ENCODE assay signal across 16 cellular contexts in the genomic region with DNA sequence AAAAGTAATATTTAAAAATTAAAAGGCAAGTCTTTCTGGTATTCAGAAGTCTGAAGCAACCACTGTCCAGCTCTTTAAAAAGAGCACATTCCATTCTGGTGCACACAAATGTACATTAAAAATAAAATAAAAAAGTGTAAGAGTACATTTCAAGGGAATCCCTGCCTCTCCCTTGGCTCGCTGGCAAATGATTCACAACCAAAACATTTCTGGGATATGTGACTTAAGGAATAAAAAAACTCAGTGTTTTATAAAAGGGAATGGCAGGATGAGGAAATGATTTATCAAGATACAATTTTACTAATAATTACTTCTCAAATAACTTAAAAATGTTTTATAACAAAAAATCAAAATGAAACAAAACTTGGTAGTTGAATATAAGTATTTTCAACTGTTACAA. TPM values are rescaled to one million over a fixed set of nuclear protein-coding genes. Genes with fewer than 3 reads are reported as not detected.
DNase-seq lines count a peak whose midpoint lies in the region; ATAC-seq, FAIRE-seq and TF ChIP-seq lines count a peak whose summit lies in the region.
"Had no signal": no experiment of that assay in that cellular context is flagged by ENCODE, and none has a peak within 500 bp of the region (broad histone marks: within the 10 kb centered on the region; RNA-seq: fewer than 3 reads in every experiment).

No MANE protein-coding gene starts in this region.

- intact Hi-C loops in IMR-90 (cut with micrococcal nuclease): loop anchor here (1.0 kb wide), 1 partner anchor 19 kb away; no protein-coding TSS in a partner anchor

- TF ChIP-seq CTCF in IMR-90 (conservative IDR thresholded peaks at IDR 0.05; ENCODE audit: low read depth, low read length): no peak
- TF ChIP-seq CTCF in fibroblast of the aortic adventitia (IDR thresholded peaks at IDR 0.05; ENCODE audit: insufficient read depth, low read length): no peak

- H3K14ac ChIP-seq in IMR-90 (replicated peaks; ENCODE audit: low read depth, low read length): no peak overlapping the region

- POLR2A ChIA-PET in IMR-90 (lab: Charles Lee; ENCODE audit: unreplicated experiment): interaction anchor here (0.6 to 1.0 kb wide), 2 partner anchors 23 to 25 kb away, joined by 3 read pairs; no protein-coding TSS in a partner anchor

- no peak for TF ChIP-seq RAD21 in IMR-90 (IDR thresholded peaks at IDR 0.05; ENCODE audit: low read length)

- TF ChIP-seq POLR2A in IMR-90 (IDR thresholded peaks at IDR 0.05; ENCODE audit: low read depth, low read length) (no peak), erythroblast (IDR thresholded peaks at IDR 0.05; ENCODE audit: low read length) (no peak)

- no peak overlapping the region for H2BK120ac ChIP-seq in IMR-90 (ENCODE audit: low read depth, low read length)

- H4K91ac ChIP-seq in IMR-90 (ENCODE audit: insufficient read depth, low read depth, low read length): no peak overlapping the region

- H3K27ac ChIP-seq in IMR-90 (ENCODE audit: insufficient read depth, low read length): no peak overlapping the region
- H3K27ac ChIP-seq: cardiac muscle cell had no signal

- BruUV-seq in IMR-90 (replicated peaks; lab: Mats Ljungman, UMichigan): no TSS peak

- H3K9me3 ChIP-seq in IMR-90 (ENCODE audit: control insufficient read depth, insufficient read depth, low read length): no peaks in the 10 kb centered on the region
- H3K9me3 ChIP-seq: tibial nerve had no signal

- H3K18ac ChIP-seq in IMR-90 (ENCODE audit: low read depth, low read length): no peak overlapping the region

- H3K4me1 ChIP-seq in IMR-90 (ENCODE audit: control insufficient read depth, insufficient read depth, low read length): peaks cover 5% of the 10 kb centered on the region

- peak; percentile 89 for DNase-seq in IMR-90
- DNase-seq in amniotic stem cell (lab: John Stamatoyannopoulos, UW): peak; percentile 56
- peak; percentile 87 for DNase-seq in fibroblast of the aortic adventitia (ENCODE audit: low read depth)
- peak; percentile 48 for DNase-seq in urothelium cell line (ENCODE audit: low spot score)
- no peak for DNase-seq in erythroblast (lab: John Stamatoyannopoulos, UW)
- no peak for DNase-seq in NCI-H1417 treated with DMSO at 0.1 percent for 48 hours (lab: John Stamatoyannopoulos, UW)
- DNase-seq: activated CD8-positive, alpha-beta memory T cell treated with anti-CD3 and anti-CD28 coated beads for 24 hours; activated effector memory CD4-positive, alpha-beta T cell treated with Interleukin-2 at 50 U/mL for 16 hours; COR-L47; endodermal cell; NCI-H1048; stimulated activated CD4-positive, alpha-beta T cell treated with anti-CD3 and anti-CD28 coated beads, Interleukin-2, amount 100 ng/mL, for 48 hours had no signal

- H4K20me1 ChIP-seq in IMR-90 (ENCODE audit: insufficient read depth, low read length): no peaks in the 10 kb centered on the region

- no peak overlapping the region for H3K23ac ChIP-seq in IMR-90 (ENCODE audit: low read depth, low read length)

- H3K4ac ChIP-seq in IMR-90 (ENCODE audit: low read depth, low read length): no peak overlapping the region

- H3K27me3 ChIP-seq in IMR-90 (ENCODE audit: control insufficient read depth, insufficient read depth, low read length): no peaks in the 10 kb centered on the region
- H3K27me3 ChIP-seq: cardiac muscle cell, tibial nerve had no signal

- H3K9me1 ChIP-seq in IMR-90 (ENCODE audit: insufficient read depth, low read length): peaks cover 3% of the 10 kb centered on the region

- H2AFZ ChIP-seq in IMR-90 (replicated peaks; ENCODE audit: low read length, poor library complexity): no peak overlapping the region

- peak overlapping the region; percentile 79 for H2BK5ac ChIP-seq in IMR-90 (ENCODE audit: low read depth, low read length, poor library complexity, severe bottlenecking)

- H3K79me1 ChIP-seq in IMR-90 (ENCODE audit: low read depth in 1 of 2, low read length in 2 of 2): peaks cover 3 to 29% of the 10 kb centered on the region in 2 experiments

- FAIRE-seq in urothelium cell line (lab: Jason Lieb, UNC): no peak

- no peak overlapping the region; a peak in 1 of 4 replicates for H4K8ac ChIP-seq in IMR-90 (ENCODE audit: low read depth in 2 of 2, low read length in 2 of 2)

- no peak overlapping the region for H2AK9ac ChIP-seq in IMR-90 (replicated peaks; ENCODE audit: low read depth, low read length, poor library complexity)

- dilution Hi-C loops in IMR-90 (cut with HindIII; ENCODE audit: low sequenced_read_pairs, unreplicated experiment): no loop called here

- no peaks in the 10 kb centered on the region for H3K36me3 ChIP-seq in IMR-90 (ENCODE audit: control insufficient read depth, insufficient read depth, low read length)

- no peak overlapping the region for H2BK20ac ChIP-seq in IMR-90 (ENCODE audit: low read depth, low read length)

- ATAC-seq in IMR-90 (ENCODE audit: low read depth) (peak; percentile 74), GM18511 (IDR thresholded peaks at IDR 0.05; ENCODE audit: unreplicated experiment) (no peak)

- no peak overlapping the region for H3K9ac ChIP-seq in IMR-90 (ENCODE audit: low read depth, low read length)

- H3K4me3 ChIP-seq in IMR-90 (ENCODE audit: insufficient read depth, low read depth, low read length) (no peak overlapping the region), fibroblast of the aortic adventitia (ENCODE audit: low read depth, low read length) (no peak overlapping the region)
- H3K4me3 ChIP-seq: cardiac muscle cell, lung, tibial nerve had no signal

- H2BK15ac ChIP-seq in IMR-90 (ENCODE audit: low read depth, low read length): no peak overlapping the region

- peak overlapping the region; percentile 2; the same call in 1 of the 2 replicates for H3K4me2 ChIP-seq in IMR-90 (ENCODE audit: low read depth, low read length)

- in situ Hi-C loops in IMR-90 (cut with MboI; ENCODE audit: low sequenced_read_pairs): no loop called here

- no peak overlapping the region for H3K56ac ChIP-seq in IMR-90 (ENCODE audit: extremely low read depth, insufficient read depth, low read length)

- H4K5ac ChIP-seq in IMR-90 (ENCODE audit: low read depth, low read length): no peak overlapping the region

- WGBS in IMR-90 (ENCODE audit: extremely low coverage in 2 of 2, insufficient read length in 1 of 2), 2 experiments: no CpG with 5 or more reads among the region's 1 CpG

- CTCF ChIA-PET in IMR-90 (lab: Yijun Ruan, JAX): interaction anchor here (0.7 kb wide), 1 partner anchor 81 kb away, joined by 4 read pairs; no protein-coding TSS in a partner anchor

- H2AK5ac ChIP-seq in IMR-90 (ENCODE audit: low read depth, low read length): no peak overlapping the region

TF ChIP-seq in IMR-90, 13 proteins besides CTCF, POLR2A, EP300 and RAD21:
- TF ChIP-seq SMC3 (IDR thresholded peaks at IDR 0.05; ENCODE audit: low read depth, low read length) (no peak), ELK1 (IDR thresholded peaks at IDR 0.05; ENCODE audit: borderline replicate concordance, low read depth, low read length) (no peak), BHLHE40 (IDR thresholded peaks at IDR 0.05; ENCODE audit: low read depth, low read length) (no peak), USF2 (IDR thresholded peaks at IDR 0.05; ENCODE audit: low read depth, low read length) (no peak), RCOR1 (IDR thresholded peaks at IDR 0.05; ENCODE audit: insufficient replicate concordance, low read length) (no peak), MAZ (IDR thresholded peaks at IDR 0.05; ENCODE audit: borderline replicate concordance, low read depth, low read length) (no peak), FOS (IDR thresholded peaks at IDR 0.05; ENCODE audit: low read depth, low read length) (peak; percentile 18; the same call in 1 of the 2 replicates), CEBPB (IDR thresholded peaks at IDR 0.05; ENCODE audit: low read depth, low read length) (peak; percentile 47; the same call in 1 of the 2 replicates), MXI1 (IDR thresholded peaks at IDR 0.05; ENCODE audit: borderline replicate concordance, low read depth, low read length) (no peak), CHD1 (IDR thresholded peaks at IDR 0.05; ENCODE audit: low read depth, low read length) (no peak), NFE2L2 (IDR thresholded peaks at IDR 0.05; ENCODE audit: low read depth, low read length) (no peak), MAFK (IDR thresholded peaks at IDR 0.05; ENCODE audit: low read depth, low read length) (no peak)

RNA-seq across cellular contexts. Expression of gene ANXA2, which starts 23.8 kb away (rescaled TPM):
- total RNA-seq in IMR-90 (2012; rRNA removed): 6,979 and 8,412 TPM in 2 replicates
- 6,722 and 7,454 TPM in 2 replicates for polyA plus RNA-seq in IMR-90 (2012; rRNA removed)
- 2,230 and 5,114 TPM in 2 replicates for polyA plus RNA-seq in IMR-90 (2012; cell fraction: cytosol; rRNA removed)
- 764 and 3,092 TPM in 2 replicates for polyA plus RNA-seq in IMR-90 (2012; cell fraction: nucleus; rRNA removed; ENCODE audit: low replicate concordance)
- 2,605 and 3,136 TPM in 2 replicates for total RNA-seq in fibroblast of the aortic adventitia (ENCODE audit: low replicate concordance)

RNA-seq across cellular contexts. Expression of gene ICE2, which starts 57.4 kb away (rescaled TPM):
- total RNA-seq in IMR-90 (2012; rRNA removed) (21.1 and 22.8 TPM in 2 replicates), fibroblast of the aortic adventitia (ENCODE audit: low replicate concordance) (37.0 and 38.6 TPM in 2 replicates)
- 11.3 and 14.7 TPM in 2 replicates for polyA plus RNA-seq in IMR-90 (2012; rRNA removed)
- polyA plus RNA-seq in IMR-90 (2012; cell fraction: cytosol; rRNA removed): 2.0 and 3.0 TPM in 2 replicates
- 3.6 and 24.3 TPM in 2 replicates for polyA plus RNA-seq in IMR-90 (2012; cell fraction: nucleus; rRNA removed; ENCODE audit: low replicate concordance)

Comparison
In these comparisons a context has a peak if more than half of its experiments do, and no peak if none do; other contexts are left out.
1. DNase-seq: peak in IMR-90 (single experiment), amniotic stem cell (single experiment), fibroblast of the aortic adventitia (single experiment) and urothelium cell line (single experiment); none in erythroblast (0 of 2) and NCI-H1417 treated with DMSO at 0.1 percent for 48 hours (single experiment).